In the genomic region with DNA sequence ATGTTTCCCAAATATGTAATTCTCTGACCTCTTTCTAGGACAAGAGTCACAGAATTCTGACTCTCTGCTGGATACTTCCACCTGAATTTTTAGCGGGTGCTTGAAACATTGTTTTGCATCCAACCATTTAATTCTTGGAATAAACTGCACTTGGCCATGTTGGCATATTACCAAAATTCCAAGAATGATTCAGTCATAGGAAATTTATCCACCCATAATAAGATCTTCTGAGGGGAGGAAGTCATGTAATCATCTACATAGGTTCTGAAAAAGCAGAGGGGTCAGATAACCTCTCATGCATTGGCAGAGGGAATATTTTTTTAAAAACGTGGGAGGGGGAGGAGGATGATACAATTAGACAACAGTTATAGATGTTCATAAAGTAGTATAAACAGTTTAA, we compare ENCODE assay signal across 1 cellular context.
TF ChIP-seq lines count a peak whose summit lies in the region.

No MANE protein-coding gene starts in this region.

TF ChIP-seq in HCT116, 20 proteins besides CTCF, POLR2A, EP300 and RAD21 (continued from another document):
- TF ChIP-seq, protein P1, sequence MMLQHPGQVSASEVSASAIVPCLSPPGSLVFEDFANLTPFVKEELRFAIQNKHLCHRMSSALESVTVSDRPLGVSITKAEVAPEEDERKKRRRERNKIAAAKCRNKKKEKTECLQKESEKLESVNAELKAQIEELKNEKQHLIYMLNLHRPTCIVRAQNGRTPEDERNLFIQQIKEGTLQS (IDR thresholded peaks at IDR 0.05) = no peak
TF ChIP-seq in HCT116: peak in this region for 9.
